ENCODE assay signal across 9 cellular contexts in genomic region chr15:50055333-50056278, GRCh38.
DNase-seq lines count a peak whose midpoint lies in the region; ATAC-seq and TF ChIP-seq lines count a peak whose summit lies in the region.
"Had no signal": no experiment of that assay in that cellular context is flagged by ENCODE, and none has a peak within 500 bp of the region (broad histone marks: within the 10 kb centered on the region; RNA-seq: fewer than 3 reads in every experiment).

No MANE protein-coding gene starts in this region.

- in situ Hi-C loops in KBM-7 (cut with MboI; ENCODE audit: low pct_unique_long_range_greater_than_20kb, low sequenced_read_pairs) (no loop called here), astrocyte of the cerebellum (cut with HindIII; ENCODE audit: low sequenced_read_pairs) (no loop called here)

- intact Hi-C loops in left lung (cut with DNase I), result no loop called here
- intact Hi-C loops in upper lobe of right lung (cut with DNase I), result no loop called here

- DNase-seq in KBM-7 (peak; percentile 86), astrocyte of the cerebellum (ENCODE audit: low read depth) (peak; percentile 69), left lung (no peak), upper lobe of right lung (no peak), NCI-H1694 treated with DMSO at 0.1 percent for 48 hours (lab: John Stamatoyannopoulos, UW) (no peak)
- no peak for DNase-seq in activated naive CD8-positive, alpha-beta T cell treated with anti-CD3 and anti-CD28 coated beads for 36 hours

- H3K36me3 ChIP-seq in left lung (no peaks in the 10 kb centered on the region), upper lobe of right lung (no peaks in the 10 kb centered on the region)

- H3K9me3 Mint-ChIP-seq in activated naive CD8-positive, alpha-beta T cell treated with anti-CD3 and anti-CD28 coated beads for 36 hours, result no peaks in the 10 kb centered on the region

- H3K27ac Mint-ChIP-seq in activated naive CD8-positive, alpha-beta T cell treated with anti-CD3 and anti-CD28 coated beads for 36 hours, result no peak overlapping the region

- no peaks in the 10 kb centered on the region for H3K27me3 ChIP-seq in left lung
- H3K27me3 ChIP-seq in upper lobe of right lung, result no peaks in the 10 kb centered on the region

- peak overlapping the region; percentile 66 to 74 for H3K27ac ChIP-seq in left lung
- H3K27ac ChIP-seq in upper lobe of right lung, result peak overlapping the region; percentile 51
- H3K27ac ChIP-seq: KMS-11 had no signal

- ATAC-seq in left lung (peak; percentile 51), upper lobe of right lung (peak; percentile 56), HG02763 (IDR thresholded peaks at IDR 0.05; ENCODE audit: unreplicated experiment) (no peak)
- ATAC-seq: HCT116 had no signal

- TF ChIP-seq CTCF in astrocyte of the cerebellum (IDR thresholded peaks at IDR 0.05; ENCODE audit: low read depth, low read length, missing control alignments) (no peak), left lung (IDR thresholded peaks at IDR 0.05) (no peak), upper lobe of right lung (IDR thresholded peaks at IDR 0.05) (no peak)

- H3K4me3 ChIP-seq in astrocyte of the cerebellum (ENCODE audit: low read depth, low read length) (no peak overlapping the region), left lung (no peak overlapping the region), upper lobe of right lung (peak overlapping the region; percentile 11)

- no peaks in the 10 kb centered on the region for H3K36me3 Mint-ChIP-seq in activated naive CD8-positive, alpha-beta T cell treated with anti-CD3 and anti-CD28 coated beads for 36 hours

- no peaks in the 10 kb centered on the region for H3K9me3 ChIP-seq in left lung
- no peaks in the 10 kb centered on the region for H3K9me3 ChIP-seq in upper lobe of right lung

- H3K4me1 ChIP-seq in left lung, result peaks cover 0 to 73% of the 10 kb centered on the region in 2 donors
- H3K4me1 ChIP-seq in upper lobe of right lung, result peaks cover 7% of the 10 kb centered on the region

- peaks cover 2% of the 10 kb centered on the region for H3K4me1 Mint-ChIP-seq in activated naive CD8-positive, alpha-beta T cell treated with anti-CD3 and anti-CD28 coated beads for 36 hours

- peaks cover 14% of the 10 kb centered on the region for H3K27me3 Mint-ChIP-seq in activated naive CD8-positive, alpha-beta T cell treated with anti-CD3 and anti-CD28 coated beads for 36 hours

- no peak overlapping the region for H3K4me3 Mint-ChIP-seq in activated naive CD8-positive, alpha-beta T cell treated with anti-CD3 and anti-CD28 coated beads for 36 hours

Comparison
In these comparisons a context has a peak if more than half of its experiments do, and no peak if none do; other contexts are left out.
1. DNase-seq: peak in KBM-7 (single experiment) and astrocyte of the cerebellum (single experiment); none in left lung (0 of 2), upper lobe of right lung (single experiment), NCI-H1694 treated with DMSO at 0.1 percent for 48 hours (single experiment) and activated naive CD8-positive, alpha-beta T cell treated with anti-CD3 and anti-CD28 coated beads for 36 hours (single experiment).